In genomic region chr15:81323944-81324881, GRCh38 we compare ENCODE assay signal across 1 cellular context.
A peak's percentile ranks its signal among the peaks of the same experiment; 100 is the strongest.
TF ChIP-seq lines count a peak whose summit lies in the region.

Gene STARD5 (minus strand): TSS chr15:81324141. CDS start chr15:81324099, 42 bp downstream.

TF ChIP-seq in K562, 482 proteins besides CTCF, POLR2A, EP300 and RAD21 (continued from another document and continues in another):
- TF ChIP-seq HSF4 (CRISPR knock-in tag; IDR thresholded peaks at IDR 0.05; ENCODE audit: borderline replicate concordance) = no peak
- no peak; the same call in 1 of the 2 replicates for TF ChIP-seq RB1 (IDR thresholded peaks at IDR 0.05; ENCODE audit: low read depth)
- TF ChIP-seq MXI1 (IDR thresholded peaks at IDR 0.05; ENCODE audit: low read depth, low read length) = no peak
- TF ChIP-seq TAL1 (IDR thresholded peaks at IDR 0.05) = no peak
- no peak for TF ChIP-seq ZNF354B (CRISPR knock-in tag; IDR thresholded peaks at IDR 0.05)
- no peak for TF ChIP-seq KDM1A (IDR thresholded peaks at IDR 0.05)
- TF ChIP-seq VEZF1 (CRISPR knock-in tag; IDR thresholded peaks at IDR 0.05) = peak; percentile 49; the same call in 1 of the 2 replicates
- no peak for TF ChIP-seq MCM7 (IDR thresholded peaks at IDR 0.05)
- TF ChIP-seq NFYB (IDR thresholded peaks at IDR 0.05; ENCODE audit: extremely low read depth, insufficient read length) = peak; percentile 80
- TF ChIP-seq ZNF316 (IDR thresholded peaks at IDR 0.05) = no peak
- peak; percentile 32 for TF ChIP-seq PHF20 (IDR thresholded peaks at IDR 0.05; ENCODE audit: partially characterized antibody)
- TF ChIP-seq SMARCA4 (IDR thresholded peaks at IDR 0.05) = no peak
- no peak for TF ChIP-seq BCLAF1 (IDR thresholded peaks at IDR 0.05; ENCODE audit: borderline replicate concordance in 1 of 2, control insufficient read depth in 1 of 2, low read depth in 2 of 2, low read length in 1 of 2)
- no peak for TF ChIP-seq UBTF (IDR thresholded peaks at IDR 0.05; ENCODE audit: borderline replicate concordance in 1 of 2, low read depth in 2 of 2, low read length in 2 of 2)
- no peak for TF ChIP-seq PCBP1 (IDR thresholded peaks at IDR 0.05; ENCODE audit: low read depth, low read length, poor library complexity, severe bottlenecking)
- TF ChIP-seq ZNF318 (IDR thresholded peaks at IDR 0.05; ENCODE audit: borderline replicate concordance in 1 of 2, low read depth in 1 of 2) = no peak
- TF ChIP-seq PRDM10 (IDR thresholded peaks at IDR 0.05; ENCODE audit: partially characterized antibody) = no peak
- no peak for TF ChIP-seq KDM2B (CRISPR knock-in tag; IDR thresholded peaks at IDR 0.05)
- no peak for TF ChIP-seq ZNF512 (tag; IDR thresholded peaks at IDR 0.05)
- TF ChIP-seq TCF15 (CRISPR knock-in tag; IDR thresholded peaks at IDR 0.05) = no peak
- TF ChIP-seq ARID3B (CRISPR knock-in tag; IDR thresholded peaks at IDR 0.05; ENCODE audit: borderline replicate concordance) = no peak
- peak; percentile 77 to 80 for TF ChIP-seq NRF1 (conservative IDR thresholded peaks at IDR 0.05 in 1 of 2, IDR thresholded peaks at IDR 0.05 in 1 of 2)
- peak; percentile 62; the same call in 1 of the 2 replicates for TF ChIP-seq MAX (CRISPR knock-in tag; IDR thresholded peaks at IDR 0.05)
- TF ChIP-seq CHD4 (IDR thresholded peaks at IDR 0.05; ENCODE audit: insufficient read depth, insufficient replicate concordance, low read depth, low read length, poor library complexity, severe bottlenecking) = no peak
- TF ChIP-seq POLR3A (IDR thresholded peaks at IDR 0.05; ENCODE audit: borderline replicate concordance, extremely low read depth, insufficient read depth, insufficient read length) = no peak
- no peak for TF ChIP-seq ZNF134 (CRISPR knock-in tag; conservative IDR thresholded peaks at IDR 0.05)
- no peak for TF ChIP-seq ZNF197 (CRISPR knock-in tag; IDR thresholded peaks at IDR 0.05; ENCODE audit: low read depth)
- TF ChIP-seq ZNF224 (CRISPR knock-in tag; IDR thresholded peaks at IDR 0.05) = no peak
- TF ChIP-seq BRD4 (IDR thresholded peaks at IDR 0.05) = no peak
- TF ChIP-seq ZNF23 (CRISPR knock-in tag; IDR thresholded peaks at IDR 0.05) = no peak
- TF ChIP-seq ZNF586 (CRISPR knock-in tag; conservative IDR thresholded peaks at IDR 0.05) = no peak
- no peak for TF ChIP-seq ZNF217 (CRISPR knock-in tag; IDR thresholded peaks at IDR 0.05)
- no peak for TF ChIP-seq MYBL2 (IDR thresholded peaks at IDR 0.05; ENCODE audit: low read depth)
- no peak for TF ChIP-seq MYBL2 (CRISPR knock-in tag; IDR thresholded peaks at IDR 0.05; ENCODE audit: borderline replicate concordance)
- TF ChIP-seq ZNF766 (CRISPR knock-in tag; conservative IDR thresholded peaks at IDR 0.05) = no peak
- TF ChIP-seq ELF4 (CRISPR knock-in tag; IDR thresholded peaks at IDR 0.05) = no peak
- no peak for TF ChIP-seq LCOR (CRISPR knock-in tag; IDR thresholded peaks at IDR 0.05)
- TF ChIP-seq FOXJ2 (tag; IDR thresholded peaks at IDR 0.05) = no peak
